ENCODE assay signal across 1 cellular context in genomic region chr2:177172034-177172880, GRCh38.
TF ChIP-seq lines count a peak whose summit lies in the region.

No MANE protein-coding gene starts in this region.

TF ChIP-seq in HepG2, 621 proteins besides CTCF, POLR2A, EP300 and RAD21 (continued from another document):
- TF ChIP-seq DZIP1 (CRISPR knock-in tag; IDR thresholded peaks at IDR 0.05): no peak
- no peak for TF ChIP-seq ZBTB4 (CRISPR knock-in tag; IDR thresholded peaks at IDR 0.05; ENCODE audit: borderline replicate concordance)
- peak; percentile 28; the same call in 1 of the 2 replicates for TF ChIP-seq CREB1 (IDR thresholded peaks at IDR 0.05)
- TF ChIP-seq CREB1 (CRISPR knock-in tag; IDR thresholded peaks at IDR 0.05): no peak
- TF ChIP-seq ZFP37 (CRISPR knock-in tag; IDR thresholded peaks at IDR 0.05; ENCODE audit: borderline replicate concordance): no peak
- TF ChIP-seq MBD4 (IDR thresholded peaks at IDR 0.05; ENCODE audit: borderline replicate concordance, low read length): no peak
- no peak for TF ChIP-seq NCOA5 (CRISPR knock-in tag; IDR thresholded peaks at IDR 0.05)
- no peak for TF ChIP-seq SNAI1 (CRISPR knock-in tag; IDR thresholded peaks at IDR 0.05; ENCODE audit: borderline replicate concordance)
- peak; percentile 67 for TF ChIP-seq TEAD3 (CRISPR knock-in tag; optimal IDR thresholded peaks at IDR 0.05; ENCODE audit: borderline replicate concordance)
- no peak for TF ChIP-seq ZHX1 (CRISPR knock-in tag; IDR thresholded peaks at IDR 0.05; ENCODE audit: low read depth)
- no peak for TF ChIP-seq KLF11 (CRISPR knock-in tag; IDR thresholded peaks at IDR 0.05)
- TF ChIP-seq ZSCAN31 (CRISPR knock-in tag; IDR thresholded peaks at IDR 0.05; ENCODE audit: low read depth): no peak
- no peak for TF ChIP-seq ZZZ3 (CRISPR knock-in tag; IDR thresholded peaks at IDR 0.05; ENCODE audit: borderline replicate concordance)
- no peak for TF ChIP-seq FOXK1 (CRISPR knock-in tag; IDR thresholded peaks at IDR 0.05; ENCODE audit: borderline replicate concordance, low read depth)
- TF ChIP-seq SP4 (CRISPR knock-in tag; IDR thresholded peaks at IDR 0.05): no peak
- no peak for TF ChIP-seq ATM (IDR thresholded peaks at IDR 0.05; ENCODE audit: borderline replicate concordance)
- no peak for TF ChIP-seq DMAP1 (CRISPR knock-in tag; IDR thresholded peaks at IDR 0.05)
- TF ChIP-seq NFRKB (IDR thresholded peaks at IDR 0.05): no peak
- no peak for TF ChIP-seq HDAC2 (CRISPR knock-in tag; IDR thresholded peaks at IDR 0.05)
- no peak for TF ChIP-seq ZNF781 (CRISPR knock-in tag; IDR thresholded peaks at IDR 0.05; ENCODE audit: borderline replicate concordance, not compliant biosample characterization)
- 0 out of 2 replicates have a peak, but pooled peaks have one; percentile 30 for TF ChIP-seq ZMYM2 (CRISPR knock-in tag; IDR thresholded peaks at IDR 0.05)
- no peak for TF ChIP-seq CREB3 (CRISPR knock-in tag; IDR thresholded peaks at IDR 0.05)
- TF ChIP-seq ZNF256 (CRISPR knock-in tag; conservative IDR thresholded peaks at IDR 0.05): no peak
- TF ChIP-seq TFAP4 (IDR thresholded peaks at IDR 0.05; ENCODE audit: borderline replicate concordance, low read depth): peak; percentile 59; the same call in 1 of the 2 replicates
- TF ChIP-seq BRCA1 (CRISPR knock-in tag; IDR thresholded peaks at IDR 0.05): no peak
- no peak for TF ChIP-seq ZBTB21 (CRISPR knock-in tag; IDR thresholded peaks at IDR 0.05)
- TF ChIP-seq ZNF577 (CRISPR knock-in tag; IDR thresholded peaks at IDR 0.05; ENCODE audit: borderline replicate concordance, low read depth): no peak
- TF ChIP-seq ZSCAN20 (CRISPR knock-in tag; IDR thresholded peaks at IDR 0.05; ENCODE audit: borderline replicate concordance): no peak
- TF ChIP-seq ZNF644 (CRISPR knock-in tag; IDR thresholded peaks at IDR 0.05; ENCODE audit: low read depth): no peak
- peak; percentile 82 for TF ChIP-seq ZNF264 (CRISPR knock-in tag; IDR thresholded peaks at IDR 0.05)
- no peak for TF ChIP-seq ZBTB2 (CRISPR knock-in tag; IDR thresholded peaks at IDR 0.05; ENCODE audit: low read depth)
- TF ChIP-seq ARNT2 (CRISPR knock-in tag; IDR thresholded peaks at IDR 0.05; ENCODE audit: low read depth): no peak
- peak; percentile 85 for TF ChIP-seq FOSL2 (CRISPR knock-in tag; IDR thresholded peaks at IDR 0.05)
- no peak for TF ChIP-seq IKZF5 (CRISPR knock-in tag; IDR thresholded peaks at IDR 0.05)
- TF ChIP-seq HNRNPUL1 (IDR thresholded peaks at IDR 0.05; ENCODE audit: low read depth, low read length): no peak
